Comparison of ENCODE assay signal across 1 cellular context in the genomic region with DNA sequence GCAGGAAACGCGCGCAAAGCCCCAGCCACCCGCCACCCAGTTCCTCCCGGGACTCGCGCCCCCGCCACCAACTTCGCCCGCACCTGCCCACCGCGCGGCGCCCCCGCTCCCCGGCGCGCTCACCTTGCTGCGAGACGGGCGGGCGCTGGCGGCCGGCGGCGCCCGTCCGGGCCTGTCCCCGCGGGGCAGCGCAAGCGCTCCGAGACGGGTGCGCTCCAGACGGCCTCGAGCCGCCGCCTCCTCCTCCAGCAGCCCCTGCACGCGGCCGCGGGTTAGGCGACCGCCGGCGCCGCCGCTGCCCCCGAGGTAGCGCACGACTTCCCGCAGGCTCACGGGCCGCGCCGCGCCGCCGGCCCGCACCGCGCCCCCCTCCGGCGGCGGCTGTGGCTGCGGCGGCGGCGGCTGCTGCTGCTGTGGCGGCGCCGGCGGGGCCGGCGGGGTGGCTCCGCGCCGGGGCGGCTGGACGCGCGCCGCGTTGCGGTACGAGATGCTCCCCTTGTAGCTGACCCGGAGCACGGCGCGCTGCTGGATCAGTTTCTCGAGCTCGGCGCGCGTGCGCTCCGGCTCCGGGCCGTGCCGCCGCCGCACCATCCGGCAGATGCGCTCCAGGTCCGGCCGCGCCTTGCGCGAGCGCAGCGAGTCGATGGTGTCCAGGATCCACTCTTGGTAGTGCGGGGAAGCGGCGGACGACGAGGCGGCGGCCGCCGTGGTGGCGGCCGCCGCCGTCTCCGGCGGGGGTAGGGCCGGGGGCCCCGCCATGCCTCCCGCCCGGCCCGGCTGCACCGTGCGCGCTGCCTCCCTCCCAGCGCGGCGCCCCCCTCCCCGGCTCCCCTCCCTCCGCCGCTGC.
TF ChIP-seq lines count a peak whose summit lies in the region.

No MANE protein-coding gene starts in this region.

TF ChIP-seq in GM23338, 12 proteins besides CTCF, POLR2A, EP300 and RAD21:
- TF ChIP-seq POLR2AphosphoS5 (IDR thresholded peaks at IDR 0.05; ENCODE audit: low read depth) (no peak), EZH2phosphoT487 (IDR thresholded peaks at IDR 0.05; ENCODE audit: unreplicated experiment) (no peak), CREB1 (CRISPR knock-in tag; IDR thresholded peaks at IDR 0.05; ENCODE audit: low read depth) (no peak), ZNF114 (CRISPR knock-in tag; IDR thresholded peaks at IDR 0.05) (no peak), JUNB (IDR thresholded peaks at IDR 0.05; ENCODE audit: unreplicated experiment) (no peak), STAT1 (IDR thresholded peaks at IDR 0.05; ENCODE audit: unreplicated experiment) (no peak), NANOG (IDR thresholded peaks at IDR 0.05; ENCODE audit: borderline replicate concordance) (no peak), ZNF331 (CRISPR knock-in tag; IDR thresholded peaks at IDR 0.05; ENCODE audit: low read depth) (no peak)
- TF ChIP-seq, protein P1, sequence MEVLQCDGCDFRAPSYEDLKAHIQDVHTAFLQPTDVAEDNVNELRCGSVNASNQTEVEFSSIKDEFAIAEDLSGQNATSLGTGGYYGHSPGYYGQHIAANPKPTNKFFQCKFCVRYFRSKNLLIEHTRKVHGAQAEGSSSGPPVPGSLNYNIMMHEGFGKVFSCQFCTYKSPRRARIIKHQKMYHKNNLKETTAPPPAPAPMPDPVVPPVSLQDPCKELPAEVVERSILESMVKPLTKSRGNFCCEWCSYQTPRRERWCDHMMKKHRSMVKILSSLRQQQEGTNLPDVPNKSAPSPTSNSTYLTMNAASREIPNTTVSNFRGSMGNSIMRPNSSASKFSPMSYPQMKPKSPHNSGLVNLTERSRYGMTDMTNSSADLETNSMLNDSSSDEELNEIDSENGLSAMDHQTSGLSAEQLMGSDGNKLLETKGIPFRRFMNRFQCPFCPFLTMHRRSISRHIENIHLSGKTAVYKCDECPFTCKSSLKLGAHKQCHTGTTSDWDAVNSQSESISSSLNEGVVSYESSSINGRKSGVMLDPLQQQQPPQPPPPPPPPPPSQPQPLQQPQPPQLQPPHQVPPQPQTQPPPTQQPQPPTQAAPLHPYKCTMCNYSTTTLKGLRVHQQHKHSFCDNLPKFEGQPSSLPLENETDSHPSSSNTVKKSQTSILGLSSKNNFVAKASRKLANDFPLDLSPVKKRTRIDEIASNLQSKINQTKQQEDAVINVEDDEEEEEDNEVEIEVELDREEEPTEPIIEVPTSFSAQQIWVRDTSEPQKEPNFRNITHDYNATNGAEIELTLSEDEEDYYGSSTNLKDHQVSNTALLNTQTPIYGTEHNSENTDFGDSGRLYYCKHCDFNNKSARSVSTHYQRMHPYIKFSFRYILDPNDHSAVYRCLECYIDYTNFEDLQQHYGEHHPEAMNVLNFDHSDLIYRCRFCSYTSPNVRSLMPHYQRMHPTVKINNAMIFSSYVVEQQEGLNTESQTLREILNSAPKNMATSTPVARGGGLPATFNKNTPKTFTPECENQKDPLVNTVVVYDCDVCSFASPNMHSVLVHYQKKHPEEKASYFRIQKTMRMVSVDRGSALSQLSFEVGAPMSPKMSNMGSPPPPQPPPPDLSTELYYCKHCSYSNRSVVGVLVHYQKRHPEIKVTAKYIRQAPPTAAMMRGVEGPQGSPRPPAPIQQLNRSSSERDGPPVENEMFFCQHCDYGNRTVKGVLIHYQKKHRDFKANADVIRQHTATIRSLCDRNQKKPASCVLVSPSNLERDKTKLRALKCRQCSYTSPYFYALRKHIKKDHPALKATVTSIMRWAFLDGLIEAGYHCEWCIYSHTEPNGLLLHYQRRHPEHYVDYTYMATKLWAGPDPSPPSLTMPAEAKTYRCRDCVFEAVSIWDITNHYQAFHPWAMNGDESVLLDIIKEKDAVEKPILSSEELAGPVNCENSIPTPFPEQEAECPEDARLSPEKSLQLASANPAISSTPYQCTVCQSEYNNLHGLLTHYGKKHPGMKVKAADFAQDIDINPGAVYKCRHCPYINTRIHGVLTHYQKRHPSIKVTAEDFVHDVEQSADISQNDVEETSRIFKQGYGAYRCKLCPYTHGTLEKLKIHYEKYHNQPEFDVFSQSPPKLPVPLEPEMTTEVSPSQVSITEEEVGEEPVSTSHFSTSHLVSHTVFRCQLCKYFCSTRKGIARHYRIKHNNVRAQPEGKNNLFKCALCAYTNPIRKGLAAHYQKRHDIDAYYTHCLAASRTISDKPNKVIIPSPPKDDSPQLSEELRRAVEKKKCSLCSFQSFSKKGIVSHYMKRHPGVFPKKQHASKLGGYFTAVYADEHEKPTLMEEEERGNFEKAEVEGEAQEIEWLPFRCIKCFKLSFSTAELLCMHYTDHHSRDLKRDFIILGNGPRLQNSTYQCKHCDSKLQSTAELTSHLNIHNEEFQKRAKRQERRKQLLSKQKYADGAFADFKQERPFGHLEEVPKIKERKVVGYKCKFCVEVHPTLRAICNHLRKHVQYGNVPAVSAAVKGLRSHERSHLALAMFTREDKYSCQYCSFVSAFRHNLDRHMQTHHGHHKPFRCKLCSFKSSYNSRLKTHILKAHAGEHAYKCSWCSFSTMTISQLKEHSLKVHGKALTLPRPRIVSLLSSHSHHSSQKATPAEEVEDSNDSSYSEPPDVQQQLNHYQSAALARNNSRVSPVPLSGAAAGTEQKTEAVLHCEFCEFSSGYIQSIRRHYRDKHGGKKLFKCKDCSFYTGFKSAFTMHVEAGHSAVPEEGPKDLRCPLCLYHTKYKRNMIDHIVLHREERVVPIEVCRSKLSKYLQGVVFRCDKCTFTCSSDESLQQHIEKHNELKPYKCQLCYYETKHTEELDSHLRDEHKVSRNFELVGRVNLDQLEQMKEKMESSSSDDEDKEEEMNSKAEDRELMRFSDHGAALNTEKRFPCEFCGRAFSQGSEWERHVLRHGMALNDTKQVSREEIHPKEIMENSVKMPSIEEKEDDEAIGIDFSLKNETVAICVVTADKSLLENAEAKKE (CRISPR knock-in tag; IDR thresholded peaks at IDR 0.05), result no peak
- TF ChIP-seq, protein P2, sequence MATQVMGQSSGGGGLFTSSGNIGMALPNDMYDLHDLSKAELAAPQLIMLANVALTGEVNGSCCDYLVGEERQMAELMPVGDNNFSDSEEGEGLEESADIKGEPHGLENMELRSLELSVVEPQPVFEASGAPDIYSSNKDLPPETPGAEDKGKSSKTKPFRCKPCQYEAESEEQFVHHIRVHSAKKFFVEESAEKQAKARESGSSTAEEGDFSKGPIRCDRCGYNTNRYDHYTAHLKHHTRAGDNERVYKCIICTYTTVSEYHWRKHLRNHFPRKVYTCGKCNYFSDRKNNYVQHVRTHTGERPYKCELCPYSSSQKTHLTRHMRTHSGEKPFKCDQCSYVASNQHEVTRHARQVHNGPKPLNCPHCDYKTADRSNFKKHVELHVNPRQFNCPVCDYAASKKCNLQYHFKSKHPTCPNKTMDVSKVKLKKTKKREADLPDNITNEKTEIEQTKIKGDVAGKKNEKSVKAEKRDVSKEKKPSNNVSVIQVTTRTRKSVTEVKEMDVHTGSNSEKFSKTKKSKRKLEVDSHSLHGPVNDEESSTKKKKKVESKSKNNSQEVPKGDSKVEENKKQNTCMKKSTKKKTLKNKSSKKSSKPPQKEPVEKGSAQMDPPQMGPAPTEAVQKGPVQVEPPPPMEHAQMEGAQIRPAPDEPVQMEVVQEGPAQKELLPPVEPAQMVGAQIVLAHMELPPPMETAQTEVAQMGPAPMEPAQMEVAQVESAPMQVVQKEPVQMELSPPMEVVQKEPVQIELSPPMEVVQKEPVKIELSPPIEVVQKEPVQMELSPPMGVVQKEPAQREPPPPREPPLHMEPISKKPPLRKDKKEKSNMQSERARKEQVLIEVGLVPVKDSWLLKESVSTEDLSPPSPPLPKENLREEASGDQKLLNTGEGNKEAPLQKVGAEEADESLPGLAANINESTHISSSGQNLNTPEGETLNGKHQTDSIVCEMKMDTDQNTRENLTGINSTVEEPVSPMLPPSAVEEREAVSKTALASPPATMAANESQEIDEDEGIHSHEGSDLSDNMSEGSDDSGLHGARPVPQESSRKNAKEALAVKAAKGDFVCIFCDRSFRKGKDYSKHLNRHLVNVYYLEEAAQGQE (IDR thresholded peaks at IDR 0.05; ENCODE audit: unreplicated experiment), result no peak
- TF ChIP-seq, protein P3, sequence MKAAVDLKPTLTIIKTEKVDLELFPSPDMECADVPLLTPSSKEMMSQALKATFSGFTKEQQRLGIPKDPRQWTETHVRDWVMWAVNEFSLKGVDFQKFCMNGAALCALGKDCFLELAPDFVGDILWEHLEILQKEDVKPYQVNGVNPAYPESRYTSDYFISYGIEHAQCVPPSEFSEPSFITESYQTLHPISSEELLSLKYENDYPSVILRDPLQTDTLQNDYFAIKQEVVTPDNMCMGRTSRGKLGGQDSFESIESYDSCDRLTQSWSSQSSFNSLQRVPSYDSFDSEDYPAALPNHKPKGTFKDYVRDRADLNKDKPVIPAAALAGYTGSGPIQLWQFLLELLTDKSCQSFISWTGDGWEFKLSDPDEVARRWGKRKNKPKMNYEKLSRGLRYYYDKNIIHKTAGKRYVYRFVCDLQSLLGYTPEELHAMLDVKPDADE (IDR thresholded peaks at IDR 0.05), result no peak
